Comparison of ENCODE assay signal across 8 cellular contexts in genomic region chr22:40819741-40820140, GRCh38. TPM values are rescaled to one million over a fixed set of nuclear protein-coding genes. Genes with fewer than 3 reads are reported as not detected.
A peak's percentile ranks its signal among the peaks of the same experiment; 100 is the strongest.
DNase-seq lines count a peak whose midpoint lies in the region; ATAC-seq and TF ChIP-seq lines count a peak whose summit lies in the region.

No MANE protein-coding gene starts in this region.

- POLR2A ChIA-PET in activated B cell treated with CpG ODN at 0.5 μM for 24 hours (lab: Charles Lee) = interaction anchor here (0.6 to 2.4 kb wide), 6 partner anchors 36 to 317 kb away, joined by 3 to 18 read pairs (median 6); partner anchors contain the start of genes ST13 and XPNPEP3

- H3K9me3 ChIP-seq in HUES6 (ENCODE audit: control insufficient read depth, insufficient read depth, low read depth, low read length) = no peaks in the 10 kb centered on the region

- peak overlapping the region; percentile 98 for H3K4me3 Mint-ChIP-seq in activated B cell treated with CpG ODN at 0.5 μM for 24 hours
- peak overlapping the region; percentile 83 for H3K4me3 Mint-ChIP-seq in glutamatergic neuron (ENCODE audit: unreplicated experiment)

- no peaks in the 10 kb centered on the region for H3K27me3 ChIP-seq in HUES6 (ENCODE audit: control insufficient read depth, insufficient read depth, low read length)

- ATAC-seq in activated B cell treated with CpG ODN at 0.5 μM for 24 hours (ENCODE audit: low read depth) (no peak), HG03354 (IDR thresholded peaks at IDR 0.05; ENCODE audit: poor library complexity, severe bottlenecking, unreplicated experiment) (no peak)

- H3K4me3 ChIP-seq in HUES6 (ENCODE audit: low read depth, low read length) = peak overlapping the region; percentile 53
- peak overlapping the region; percentile 84 for H3K4me3 ChIP-seq in skeletal muscle cell (ENCODE audit: low read depth, low read length)

- peaks cover 7% of the 10 kb centered on the region; the same call in 1 of the 2 replicates for H3K4me1 ChIP-seq in HUES6 (ENCODE audit: control insufficient read depth, insufficient read depth, low read length)

- peaks cover 20% of the 10 kb centered on the region for H3K36me3 Mint-ChIP-seq in activated B cell treated with CpG ODN at 0.5 μM for 24 hours (ENCODE audit: low read depth)
- H3K36me3 Mint-ChIP-seq in glutamatergic neuron (ENCODE audit: unreplicated experiment) = no peaks in the 10 kb centered on the region

- peak overlapping the region; percentile 26; the same call in 1 of the 2 replicates for H3K27ac ChIP-seq in HUES6 (ENCODE audit: low read depth, low read length)

- TF ChIP-seq CTCF in activated B cell treated with CpG ODN at 0.5 μM for 24 hours (IDR thresholded peaks at IDR 0.05) (no peak), glutamatergic neuron (IDR thresholded peaks at IDR 0.05; ENCODE audit: partially characterized antibody, unreplicated experiment) (no peak)

- intact Hi-C loops in activated B cell treated with CpG ODN at 0.5 μM for 24 hours (cut with micrococcal nuclease) = loop anchor here (1.0 to 10.0 kb wide), 5 partner anchors 37 to 295 kb away; partner anchors contain the start of genes RBX1 and ST13

- peaks cover 25% of the 10 kb centered on the region for H3K36me3 ChIP-seq in HUES6 (ENCODE audit: control insufficient read depth, insufficient read depth, low read length)

- H3K27ac Mint-ChIP-seq in activated B cell treated with CpG ODN at 0.5 μM for 24 hours = peak overlapping the region; percentile 41
- H3K27ac Mint-ChIP-seq in glutamatergic neuron (ENCODE audit: unreplicated experiment) = peak overlapping the region; percentile 28

- DNase-seq in CD1c-positive myeloid dendritic cell (ENCODE audit: extremely low spot score) (peak; percentile 16), activated B cell treated with CpG ODN at 0.5 μM for 24 hours (no peak), glutamatergic neuron (no peak), skeletal muscle cell (ENCODE audit: low read depth) (no peak), GDM1 (lab: John Stamatoyannopoulos, UW) (no peak), iPS-NIHi7 (ENCODE audit: extremely low spot score) (no peak)

- H3K9ac ChIP-seq in HUES6 (ENCODE audit: low read length) = no peak overlapping the region

- peaks cover 34% of the 10 kb centered on the region for H3K4me1 Mint-ChIP-seq in activated B cell treated with CpG ODN at 0.5 μM for 24 hours
- peaks cover 2% of the 10 kb centered on the region for H3K4me1 Mint-ChIP-seq in glutamatergic neuron (ENCODE audit: low read depth, unreplicated experiment)

- CTCF ChIA-PET in activated B cell treated with CpG ODN at 0.5 μM for 24 hours (lab: Charles Lee) = interaction anchor here (2.1 kb wide), 1 partner anchor 137 kb away, joined by 6 read pairs; no protein-coding TSS in a partner anchor

- H3K9me3 Mint-ChIP-seq in activated B cell treated with CpG ODN at 0.5 μM for 24 hours (no peaks in the 10 kb centered on the region), glutamatergic neuron (ENCODE audit: unreplicated experiment) (no peaks in the 10 kb centered on the region)

- H3K27me3 Mint-ChIP-seq in activated B cell treated with CpG ODN at 0.5 μM for 24 hours = no peaks in the 10 kb centered on the region
- H3K27me3 Mint-ChIP-seq in glutamatergic neuron (ENCODE audit: unreplicated experiment) = peaks cover 4% of the 10 kb centered on the region

RNA-seq across cellular contexts. Expression of gene SLC25A17, which starts 0.6 kb away (rescaled TPM):
- total RNA-seq in activated B cell treated with CpG ODN at 0.5 μM for 24 hours = 14.8 and 19.3 TPM in 2 replicates
- 18.3 TPM for total RNA-seq in glutamatergic neuron (ENCODE audit: unreplicated experiment)

RNA-seq across cellular contexts. Expression of gene ST13, which starts 36.7 kb away (rescaled TPM):
- 183 and 221 TPM in 2 replicates for total RNA-seq in activated B cell treated with CpG ODN at 0.5 μM for 24 hours
- total RNA-seq in glutamatergic neuron (ENCODE audit: unreplicated experiment) = 196 TPM

RNA-seq across cellular contexts. Expression of gene XPNPEP3, which starts 37.2 kb away (rescaled TPM):
- total RNA-seq in activated B cell treated with CpG ODN at 0.5 μM for 24 hours = 20.3 and 20.8 TPM in 2 replicates
- total RNA-seq in glutamatergic neuron (ENCODE audit: unreplicated experiment) = 20.7 TPM

RNA-seq across cellular contexts. Expression of gene DNAJB7, which starts 42.2 kb away (rescaled TPM):
- total RNA-seq in activated B cell treated with CpG ODN at 0.5 μM for 24 hours = not detected in 2 replicates
- not detected for total RNA-seq in glutamatergic neuron (ENCODE audit: unreplicated experiment)
